8 cellular contexts compared by ENCODE assay signal in the genomic region with DNA sequence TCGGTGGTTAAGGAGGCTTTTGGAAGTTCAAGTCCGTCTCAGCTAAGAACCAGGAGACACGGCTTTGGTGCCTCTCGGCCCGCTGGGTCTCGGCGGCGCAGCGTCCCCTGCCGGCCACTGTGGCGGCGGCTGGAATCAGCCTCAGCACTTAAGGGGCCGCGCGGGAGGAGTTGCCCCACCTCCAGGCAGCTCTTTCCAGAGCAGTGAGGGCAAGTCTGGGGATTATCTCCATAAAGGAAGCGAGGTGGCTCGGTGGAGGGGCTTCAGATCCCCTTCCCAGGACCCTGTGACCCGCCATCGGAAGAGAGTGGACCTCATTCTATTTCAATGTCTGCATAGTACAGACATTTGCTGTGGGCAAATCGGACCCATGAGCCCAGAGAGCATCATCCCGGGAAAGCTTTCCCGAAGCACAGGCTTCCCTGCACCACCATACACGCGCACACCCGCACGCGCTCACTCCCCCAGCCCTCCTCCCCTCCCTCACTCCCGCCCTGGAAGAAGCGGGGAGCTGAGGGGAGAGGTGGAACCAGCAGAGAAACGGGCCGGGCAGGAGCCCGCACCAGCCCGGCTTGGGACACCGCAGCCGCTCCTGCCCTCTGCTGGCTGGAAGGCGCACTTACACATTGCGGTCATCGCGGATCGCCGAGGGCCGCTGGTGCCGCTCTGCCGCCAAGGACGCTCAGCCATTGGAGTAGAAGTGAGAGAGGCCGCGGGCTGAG. TPM values are rescaled to one million over a fixed set of nuclear protein-coding genes. Genes with fewer than 3 reads are reported as not detected.
A peak's percentile ranks its signal among the peaks of the same experiment; 100 is the strongest.
DNase-seq lines count a peak whose midpoint lies in the region; ATAC-seq, FAIRE-seq and TF ChIP-seq lines count a peak whose summit lies in the region.

No MANE protein-coding gene starts in this region.

- peak overlapping the region; percentile 85 for H2AFZ ChIP-seq in OCI-LY3 (ENCODE audit: low read depth, low read length)

- H3K36me3 ChIP-seq in OCI-LY3 (replicated peaks; ENCODE audit: low read depth, low read length) (no peaks in the 10 kb centered on the region), esophagus (ENCODE audit: control insufficient read depth in 2 of 2, insufficient read depth in 2 of 2, low read length in 1 of 2) (no peaks in the 10 kb centered on the region), mucosa of stomach (ENCODE audit: control insufficient read depth, insufficient read depth, low read length) (no peaks in the 10 kb centered on the region)

- H3K79me2 ChIP-seq in OCI-LY3 (ENCODE audit: low read length), result no peaks in the 10 kb centered on the region

- H3K4me1 ChIP-seq in OCI-LY3 (ENCODE audit: low read length) (peaks cover 7% of the 10 kb centered on the region; the same call in 1 of the 2 replicates), esophagus (ENCODE audit: control insufficient read depth in 2 of 2, insufficient read depth in 2 of 2, low read length in 1 of 2) (peaks cover 2% of the 10 kb centered on the region in 2 donors), mucosa of stomach (ENCODE audit: control insufficient read depth, insufficient read depth, low read length) (peaks cover 12% of the 10 kb centered on the region)

- DNase-seq in D341Med (ENCODE audit: low spot score) (peak; percentile 93), HTR-8/SVneo (ENCODE audit: insufficient read length, low spot score) (peak; percentile 60), activated T-cell treated with anti-CD3 and anti-CD28 coated beads for 24 hours (ENCODE audit: low read depth) (peak; percentile 75)
- peak; percentile 47 to 50 for DNase-seq in stimulated activated CD8-positive, alpha-beta memory T cell treated with anti-CD3 and anti-CD28 coated beads, Interleukin-4, amount 100 ng/mL, for 4 hours (ENCODE audit: low read depth in 2 of 2, low spot score in 1 of 2)

- H3K9me3 ChIP-seq in OCI-LY3 (ENCODE audit: insufficient read depth, low read length) (no peaks in the 10 kb centered on the region), esophagus (ENCODE audit: control insufficient read depth in 2 of 2, insufficient read depth in 1 of 2, low read depth in 1 of 2, low read length in 1 of 2) (no peaks in the 10 kb centered on the region), mucosa of stomach (ENCODE audit: control insufficient read depth, low read length) (no peaks in the 10 kb centered on the region)

- H3K4me3 ChIP-seq in OCI-LY3 (ENCODE audit: low read length), result peak overlapping the region; percentile 78
- H3K4me3 ChIP-seq in esophagus (ENCODE audit: low read depth in 1 of 2, low read length in 2 of 2), result peak overlapping the region; percentile 55 to 58
- peak overlapping the region; percentile 57 for H3K4me3 ChIP-seq in mucosa of stomach (ENCODE audit: low read length)

- peak; percentile 86 for TF ChIP-seq CTCF in OCI-LY3 (IDR thresholded peaks at IDR 0.05; ENCODE audit: low read depth, low read length)

- H4K20me1 ChIP-seq in OCI-LY3 (ENCODE audit: insufficient read depth, low read length), result no peaks in the 10 kb centered on the region

- FAIRE-seq in HTR-8/SVneo (lab: Jason Lieb, UNC), result peak; percentile 74

- peak overlapping the region; percentile 67 for H3K9ac ChIP-seq in OCI-LY3 (ENCODE audit: low read length)
- peak overlapping the region; percentile 54 for H3K9ac ChIP-seq in mucosa of stomach (ENCODE audit: low read length)

- H3K27me3 ChIP-seq in OCI-LY3 (ENCODE audit: low read depth, low read length), result peaks cover 34% of the 10 kb centered on the region
- peaks cover 0 to 3% of the 10 kb centered on the region in 2 donors for H3K27me3 ChIP-seq in esophagus (ENCODE audit: control insufficient read depth in 1 of 2, insufficient read depth in 2 of 2, low read length in 2 of 2)
- H3K27me3 ChIP-seq in mucosa of stomach (ENCODE audit: control insufficient read depth, insufficient read depth, low read length), result peaks cover 6% of the 10 kb centered on the region

- peak; percentile 95 for ATAC-seq in GM21390 (IDR thresholded peaks at IDR 0.05; ENCODE audit: unreplicated experiment)

- no peak overlapping the region for H3K27ac ChIP-seq in OCI-LY3 (ENCODE audit: low read length)
- peak overlapping the region in 1 of 2 donors; percentile 24 for H3K27ac ChIP-seq in esophagus (ENCODE audit: low read depth in 2 of 2, low read length in 1 of 2)

- WGBS in esophagus, 2 donors, result 0% methylated on average over 47 of the region's 47 CpGs

- peak overlapping the region; percentile 90 for H3K4me2 ChIP-seq in OCI-LY3 (ENCODE audit: low read length)

RNA-seq across cellular contexts. Expression of gene RNASE2, which starts 15.9 kb away (rescaled TPM):
- under 1 TPM; 0.29 to 0.46 TPM for polyA plus RNA-seq in esophagus

RNA-seq across cellular contexts. Expression of gene METTL17, which starts 18.6 kb away (rescaled TPM):
- polyA plus RNA-seq in esophagus, result 10 to 100 TPM; 55.1 to 56.3 TPM

RNA-seq across cellular contexts. Expression of gene SLC39A2, which starts 27.9 kb away (rescaled TPM):
- polyA plus RNA-seq in esophagus, result 10 to 100 TPM in 1 of 2 donors, 1 to 10 TPM in 1; 8.2 to 20.3 TPM

RNA-seq across cellular contexts. Expression of gene NDRG2, which starts 53.7 kb away (rescaled TPM):
- polyA plus RNA-seq in esophagus, result 100 to 1,000 TPM; 131 to 252 TPM

RNA-seq across cellular contexts. Expression of gene TPPP2, which starts 58.9 kb away (rescaled TPM):
- polyA plus RNA-seq in esophagus, result under 1 TPM in 1 of 2 donors, not detected in 1; 0.14 TPM
